Comparison of ENCODE assay signal across 8 cellular contexts in the genomic region with DNA sequence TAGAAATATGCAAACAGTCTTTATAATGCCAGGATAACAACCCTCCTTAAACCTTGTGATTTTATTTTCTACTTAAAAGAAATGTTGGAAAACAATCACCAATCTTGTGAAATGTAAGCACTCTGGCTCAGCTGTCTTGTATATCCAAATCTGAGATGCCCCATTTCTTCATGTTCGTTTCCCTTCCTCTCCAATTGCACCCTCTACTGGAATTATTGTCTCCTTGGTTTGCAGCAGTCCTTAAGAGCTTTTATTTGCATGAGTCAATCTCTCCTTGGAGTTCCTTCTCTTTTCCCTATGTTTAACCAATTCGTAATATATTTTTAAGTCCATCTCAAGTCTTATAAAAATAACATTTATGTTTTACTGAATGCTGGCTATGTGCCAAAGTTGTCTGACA.
DNase-seq lines count a peak whose midpoint lies in the region; ATAC-seq and TF ChIP-seq lines count a peak whose summit lies in the region.

No MANE protein-coding gene starts in this region.

- intact Hi-C loops in left colon (cut with DNase I, micrococcal nuclease), result no loop called here

- TF ChIP-seq CTCF in HEK293 (tag by site-specific recombination; IDR thresholded peaks at IDR 0.05) (no peak), neural crest cell (conservative IDR thresholded peaks at IDR 0.05) (peak; percentile 60)

- no peak overlapping the region for H3K9ac ChIP-seq in adipocyte (ENCODE audit: low read length)

- H3K27me3 Mint-ChIP-seq in neural crest cell (ENCODE audit: low read depth), result no peaks in the 10 kb centered on the region
- H3K27me3 Mint-ChIP-seq in activated T-cell treated with anti-CD3 and anti-CD28 coated beads, Interleukin-2, amount 50 U/mL, for 72 hours (ENCODE audit: low read depth), result no peaks in the 10 kb centered on the region

- no peaks in the 10 kb centered on the region for H3K36me3 Mint-ChIP-seq in neural crest cell (ENCODE audit: low read depth)
- no peaks in the 10 kb centered on the region for H3K36me3 Mint-ChIP-seq in activated T-cell treated with anti-CD3 and anti-CD28 coated beads, Interleukin-2, amount 50 U/mL, for 72 hours (ENCODE audit: insufficient read depth in 2 of 2)

- H3K36me3 ChIP-seq in HEK293 (ENCODE audit: control insufficient read depth in 2 of 2, insufficient read depth in 1 of 2, low read length in 2 of 2) (no peaks in the 10 kb centered on the region), adipocyte (ENCODE audit: control insufficient read depth, insufficient read depth, low read length, severe bottlenecking) (no peaks in the 10 kb centered on the region)

- no peak overlapping the region for H3K27ac ChIP-seq in HEK293 (ENCODE audit: extremely low read depth, low read depth, low read length)

- no peak overlapping the region for H3K4me3 Mint-ChIP-seq in neural crest cell
- H3K4me3 Mint-ChIP-seq in activated T-cell treated with anti-CD3 and anti-CD28 coated beads, Interleukin-2, amount 50 U/mL, for 72 hours, result no peak overlapping the region

- peaks cover 4% of the 10 kb centered on the region for H3K4me1 Mint-ChIP-seq in neural crest cell
- no peaks in the 10 kb centered on the region for H3K4me1 Mint-ChIP-seq in activated T-cell treated with anti-CD3 and anti-CD28 coated beads, Interleukin-2, amount 50 U/mL, for 72 hours (ENCODE audit: low read depth)

- H3K9me3 ChIP-seq in HEK293 (ENCODE audit: control insufficient read depth, insufficient read depth, low read depth, low read length) (no peaks in the 10 kb centered on the region), adipocyte (ENCODE audit: control insufficient read depth, low read length) (no peaks in the 10 kb centered on the region)

- H3K27me3 ChIP-seq in adipocyte (replicated peaks; ENCODE audit: control insufficient read depth, insufficient read depth, low read length), result no peaks in the 10 kb centered on the region

- peaks cover 13% of the 10 kb centered on the region for H3K9me3 Mint-ChIP-seq in neural crest cell
- H3K9me3 Mint-ChIP-seq in activated T-cell treated with anti-CD3 and anti-CD28 coated beads, Interleukin-2, amount 50 U/mL, for 72 hours, result peaks cover 5 to 9% of the 10 kb centered on the region in 2 donors

- POLR2A ChIA-PET in HEK293 (lab: Yijun Ruan, JAX), result no interaction called here

- CTCF ChIA-PET in HEK293 (lab: Yijun Ruan, JAX), result interaction anchor here (0.6 to 1.5 kb wide), 4 partner anchors 12 to 258 kb away, joined by 3 to 5 read pairs (median 3); no protein-coding TSS in a partner anchor

- H3K4me1 ChIP-seq in HEK293 (ENCODE audit: control insufficient read depth, insufficient read depth, low read length) (no peaks in the 10 kb centered on the region), adipocyte (ENCODE audit: control insufficient read depth, insufficient read depth, low read length) (no peaks in the 10 kb centered on the region)

- no peak for ATAC-seq in HG02938 (IDR thresholded peaks at IDR 0.05; ENCODE audit: unreplicated experiment)
- no peak for ATAC-seq in left colon
- no peak for ATAC-seq in activated T-cell treated with anti-CD3 and anti-CD28 coated beads, Interleukin-2, amount 50 U/mL, for 72 hours (replicated peaks in 1 of 2)

- H3K4me3 ChIP-seq in HEK293 (ENCODE audit: low read depth, low read length) (no peak overlapping the region), adipocyte (ENCODE audit: low read length) (no peak overlapping the region)

- no peak overlapping the region for H3K27ac Mint-ChIP-seq in neural crest cell (ENCODE audit: unreplicated experiment)
- H3K27ac Mint-ChIP-seq in activated T-cell treated with anti-CD3 and anti-CD28 coated beads, Interleukin-2, amount 50 U/mL, for 72 hours, result no peak overlapping the region

- DNase-seq in NCI-H2227 treated with DMSO at 0.1 percent for 48 hours (lab: John Stamatoyannopoulos, UW) (peak; percentile 30), adipocyte (ENCODE audit: low read depth) (peak; percentile 76), neural crest cell (ENCODE audit: low read depth, low spot score) (no peak), left colon (no peak)
- no peak for DNase-seq in activated T-cell treated with anti-CD3 and anti-CD28 coated beads, Interleukin-2, amount 50 U/mL, for 72 hours
- DNase-seq in effector CD8-positive, alpha-beta T cell (lab: John Stamatoyannopoulos, UW), result no peak

TF ChIP-seq in HEK293, 187 proteins besides CTCF, POLR2A, EP300 and RAD21:
- TF ChIP-seq INSM2 (tag by site-specific recombination; IDR thresholded peaks at IDR 0.05) (no peak), ZBTB10 (tag by site-specific recombination; IDR thresholded peaks at IDR 0.05) (no peak), ZNF654 (tag by site-specific recombination; IDR thresholded peaks at IDR 0.05; ENCODE audit: low read depth) (peak; percentile 36)

Comparison
In these comparisons a context has a peak if more than half of its experiments do, and no peak if none do; other contexts are left out.
1. DNase-seq: peak in NCI-H2227 treated with DMSO at 0.1 percent for 48 hours (single experiment) and adipocyte (single experiment); none in neural crest cell (single experiment), left colon (0 of 2), activated T-cell treated with anti-CD3 and anti-CD28 coated beads, Interleukin-2, amount 50 U/mL, for 72 hours (0 of 2) and effector CD8-positive, alpha-beta T cell (single experiment).